Comparison of ENCODE assay signal across 12 cellular contexts in the genomic region with DNA sequence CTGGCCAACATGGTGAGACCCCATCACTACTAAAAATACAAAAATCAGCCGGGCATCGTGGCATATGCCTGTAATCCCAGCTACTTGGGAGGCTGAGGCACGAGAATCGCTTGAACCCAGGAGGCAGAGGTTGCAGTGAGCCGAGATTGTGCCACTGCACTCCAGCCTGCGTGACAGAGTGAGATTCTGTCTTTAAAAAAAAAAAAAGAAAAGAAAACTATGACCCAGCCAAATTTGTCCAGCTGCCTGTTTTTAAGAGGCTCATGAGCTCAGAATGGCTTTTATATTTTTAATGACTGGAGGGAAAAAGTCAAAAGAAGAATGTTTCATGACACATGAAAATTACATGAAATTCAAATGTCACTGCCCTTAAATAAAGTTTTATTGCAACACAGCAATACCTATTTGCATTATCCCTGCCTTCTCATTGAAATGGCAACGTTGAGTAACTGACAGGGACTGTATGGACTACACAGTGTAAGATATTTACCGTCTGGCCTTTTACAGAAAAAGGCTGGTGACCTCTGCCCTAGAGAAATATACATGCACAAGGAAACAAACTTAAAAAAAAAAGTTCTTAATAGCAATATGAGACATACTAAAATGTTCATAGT. TPM values are rescaled to one million over a fixed set of nuclear protein-coding genes. Genes with fewer than 3 reads are reported as not detected.
A peak's percentile ranks its signal among the peaks of the same experiment; 100 is the strongest.
DNase-seq lines count a peak whose midpoint lies in the region; ATAC-seq, FAIRE-seq and TF ChIP-seq lines count a peak whose summit lies in the region.
"Had no signal": no experiment of that assay in that cellular context is flagged by ENCODE, and none has a peak within 500 bp of the region (broad histone marks: within the 10 kb centered on the region; RNA-seq: fewer than 3 reads in every experiment).

No MANE protein-coding gene starts in this region.

- peaks cover 100% of the 10 kb centered on the region for H3K79me2 ChIP-seq in MM.1S (ENCODE audit: low read length)

- TF ChIP-seq CTCF in MM.1S (IDR thresholded peaks at IDR 0.05; ENCODE audit: low read length) (no peak), natural killer cell (IDR thresholded peaks at IDR 0.05) (no peak)

- H3K9me3 Mint-ChIP-seq in effector memory CD8-positive, alpha-beta T cell: no peaks in the 10 kb centered on the region
- no peaks in the 10 kb centered on the region for H3K9me3 Mint-ChIP-seq in natural killer cell

- peak overlapping the region; percentile 90 to 91 for H3K27ac Mint-ChIP-seq in effector memory CD8-positive, alpha-beta T cell
- H3K27ac Mint-ChIP-seq in natural killer cell: peak overlapping the region; percentile 17 to 77

- no peaks in the 10 kb centered on the region for H3K27me3 Mint-ChIP-seq in effector memory CD8-positive, alpha-beta T cell
- H3K27me3 Mint-ChIP-seq in natural killer cell (ENCODE audit: low read depth in 2 of 2): no peaks in the 10 kb centered on the region

- H4K20me1 ChIP-seq in BLaER1 treated with 17β-estradiol and CSF1 and Interleukin-3, amounts not matched to agents 10 nM and 100 nM: peaks cover 59 to 100% (median 100%) of the 10 kb centered on the region in 11 experiments
- H4K20me1 ChIP-seq in MM.1S (ENCODE audit: insufficient read depth, low read length): peaks cover 19% of the 10 kb centered on the region

- H3K4me2 ChIP-seq in BLaER1 treated with 17β-estradiol and CSF1 and Interleukin-3, amounts not matched to agents 10 nM and 100 nM: peak overlapping the region; percentile 72 to 91 (median 81)
- peak overlapping the region; percentile 28; the same call in 1 of the 2 replicates for H3K4me2 ChIP-seq in MM.1S (ENCODE audit: low read depth, low read length)

- no peaks in the 10 kb centered on the region for H3K9me2 ChIP-seq in MM.1S (replicated peaks; ENCODE audit: insufficient read depth, low read length)

- H3K27ac ChIP-seq in BLaER1 treated with 17β-estradiol and CSF1 and Interleukin-3, amounts not matched to agents 10 nM and 100 nM: peak overlapping the region in 9 of 11 experiments; percentile 49 to 71 (median 58); a peak in 17 of 22 replicates
- H3K27ac ChIP-seq in MM.1S (ENCODE audit: low read length): no peak overlapping the region

- H3K27me3 ChIP-seq in BLaER1 treated with 17β-estradiol and CSF1 and Interleukin-3, amounts not matched to agents 10 nM and 100 nM: no peaks in the 10 kb centered on the region
- H3K27me3 ChIP-seq in MM.1S (replicated peaks; ENCODE audit: insufficient read depth, low read length): no peaks in the 10 kb centered on the region

- no peak for FAIRE-seq in HTR-8/SVneo (lab: Jason Lieb, UNC)

- peak overlapping the region in 5 of 11 experiments; percentile 11 to 52 (median 29); a peak in 4 of 22 replicates for H3K9ac ChIP-seq in BLaER1 treated with 17β-estradiol and CSF1 and Interleukin-3, amounts not matched to agents 10 nM and 100 nM
- H3K9ac ChIP-seq in MM.1S (ENCODE audit: low read length): no peak overlapping the region

- peak overlapping the region in 3 of 10 experiments; percentile 13 to 30 (median 20); a peak in 1 of 20 replicates for H3K4me3 ChIP-seq in BLaER1 treated with 17β-estradiol and CSF1 and Interleukin-3, amounts not matched to agents 10 nM and 100 nM
- H3K4me3 ChIP-seq in MM.1S (ENCODE audit: low read length): no peak overlapping the region

- H3K4me3 Mint-ChIP-seq in effector memory CD8-positive, alpha-beta T cell: peak overlapping the region; percentile 70 to 73
- peak overlapping the region; percentile 76 for H3K4me3 Mint-ChIP-seq in natural killer cell

- DNase-seq in MM.1S: no peak
- no peak for DNase-seq in effector memory CD8-positive, alpha-beta T cell
- no peak for DNase-seq in natural killer cell
- DNase-seq in occipital lobe (lab: John Stamatoyannopoulos, UW): no peak
- DNase-seq in HTR-8/SVneo (ENCODE audit: insufficient read length, low spot score): no peak
- DNase-seq: activated CD8-positive, alpha-beta memory T cell treated with anti-CD3 and anti-CD28 coated beads for 24 hours; central memory CD4-positive, alpha-beta T cell; COR-L47; NCI-H1436 treated with DMSO at 0.1 percent for 48 hours had no signal

- peaks cover 0 to 38% (median 26%) of the 10 kb centered on the region in 11 experiments; a peak in 18 of 22 replicates for H3K9me3 ChIP-seq in BLaER1 treated with 17β-estradiol and CSF1 and Interleukin-3, amounts not matched to agents 10 nM and 100 nM (replicated peaks in 1 of 11)
- H3K9me3 ChIP-seq in MM.1S (replicated peaks; ENCODE audit: insufficient read depth, low read length): no peaks in the 10 kb centered on the region

- no peaks in the 10 kb centered on the region for H3K36me3 Mint-ChIP-seq in effector memory CD8-positive, alpha-beta T cell (ENCODE audit: insufficient read depth)
- H3K36me3 Mint-ChIP-seq in natural killer cell: no peaks in the 10 kb centered on the region

- intact Hi-C loops in natural killer cell (cut with micrococcal nuclease): no loop called here

- no peak overlapping the region for H2AFZ ChIP-seq in MM.1S (ENCODE audit: low read length)

- peaks cover 49 to 73% of the 10 kb centered on the region in 2 donors for H3K4me1 Mint-ChIP-seq in effector memory CD8-positive, alpha-beta T cell (ENCODE audit: low read depth in 2 of 2)
- peaks cover 56 to 69% of the 10 kb centered on the region in 2 donors for H3K4me1 Mint-ChIP-seq in natural killer cell

- peak; percentile 22 for ATAC-seq in effector memory CD8-positive, alpha-beta T cell (replicated peaks)
- peak in 1 of 3 donors; percentile 32 for ATAC-seq in natural killer cell
- no peak for ATAC-seq in GM19395 (IDR thresholded peaks at IDR 0.05; ENCODE audit: unreplicated experiment)
- ATAC-seq in GM19463 (IDR thresholded peaks at IDR 0.05; ENCODE audit: unreplicated experiment): no peak

- peaks cover 53 to 85% (median 56%) of the 10 kb centered on the region in 10 experiments for H3K4me1 ChIP-seq in BLaER1 treated with 17β-estradiol and CSF1 and Interleukin-3, amounts not matched to agents 10 nM and 100 nM
- peaks cover 29% of the 10 kb centered on the region for H3K4me1 ChIP-seq in MM.1S (ENCODE audit: low read length)

- peaks cover 0 to 47% (median 32%) of the 10 kb centered on the region in 11 experiments; a peak in 17 of 22 replicates for H3K36me3 ChIP-seq in BLaER1 treated with 17β-estradiol and CSF1 and Interleukin-3, amounts not matched to agents 10 nM and 100 nM
- no peaks in the 10 kb centered on the region for H3K36me3 ChIP-seq in MM.1S (replicated peaks; ENCODE audit: insufficient read depth, low read length)

- H3F3A ChIP-seq in MM.1S (ENCODE audit: insufficient read depth, low read length): no peaks in the 10 kb centered on the region

RNA-seq across cellular contexts. Expression of a gene that starts 11.3 kb away (rescaled TPM):
- total RNA-seq in natural killer cell (100 to 1,000 TPM; 102 to 117 (median 108) TPM), occipital lobe (353 TPM)
